Comparison of ENCODE assay signal across 12 cellular contexts in the genomic region with DNA sequence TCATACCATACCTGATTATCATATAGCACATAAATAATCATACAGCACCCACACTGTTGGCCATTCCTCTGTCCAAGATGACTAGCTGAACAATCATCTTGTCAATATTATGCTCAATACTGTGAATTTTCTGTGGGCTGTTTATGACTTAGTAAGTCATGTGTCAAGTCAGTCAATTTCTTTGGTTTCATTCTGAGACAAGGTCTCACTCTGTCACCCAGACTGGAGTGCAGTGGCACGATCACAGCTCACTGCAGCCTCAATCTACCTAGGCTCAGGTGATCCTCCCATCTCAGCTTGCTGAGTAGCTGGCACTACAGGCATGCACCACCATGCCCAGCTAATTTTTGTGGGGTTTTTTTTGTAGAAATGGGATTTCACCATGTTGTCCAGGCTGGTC.
DNase-seq lines count a peak whose midpoint lies in the region; ATAC-seq lines count a peak whose summit lies in the region.
"Had no signal": no experiment of that assay in that cellular context is flagged by ENCODE, and none has a peak within 500 bp of the region (broad histone marks: within the 10 kb centered on the region; RNA-seq: fewer than 3 reads in every experiment).

No MANE protein-coding gene starts in this region.

- peak overlapping the region; percentile 9 for H3K27ac Mint-ChIP-seq in activated naive CD4-positive, alpha-beta T cell treated with anti-CD3 and anti-CD28 coated beads, Interleukin-2, amount 10 ng/mL, durations not matched to agents 7 days and 5 days
- H3K27ac Mint-ChIP-seq: CD4-positive, alpha-beta T cell; memory B cell had no signal

- H3K27me3 Mint-ChIP-seq in activated naive CD4-positive, alpha-beta T cell treated with anti-CD3 and anti-CD28 coated beads, Interleukin-2, amount 10 ng/mL, durations not matched to agents 7 days and 5 days, result no peaks in the 10 kb centered on the region
- H3K27me3 Mint-ChIP-seq: CD4-positive, alpha-beta T cell; memory B cell had no signal

- H3K9me3 Mint-ChIP-seq in activated naive CD4-positive, alpha-beta T cell treated with anti-CD3 and anti-CD28 coated beads, Interleukin-2, amount 10 ng/mL, durations not matched to agents 7 days and 5 days, result no peaks in the 10 kb centered on the region
- H3K9me3 Mint-ChIP-seq: CD4-positive, alpha-beta T cell; memory B cell had no signal

- peaks cover 67% of the 10 kb centered on the region for H3K36me3 Mint-ChIP-seq in activated naive CD4-positive, alpha-beta T cell treated with anti-CD3 and anti-CD28 coated beads, Interleukin-2, amount 10 ng/mL, durations not matched to agents 7 days and 5 days

- H3K4me1 Mint-ChIP-seq in activated naive CD4-positive, alpha-beta T cell treated with anti-CD3 and anti-CD28 coated beads, Interleukin-2, amount 10 ng/mL, durations not matched to agents 7 days and 5 days, result peaks cover 52% of the 10 kb centered on the region

- CTCF ChIA-PET in activated naive CD4-positive, alpha-beta T cell treated with anti-CD3 and anti-CD28 coated beads, Interleukin-2, amount 10 ng/mL, durations not matched to agents 7 days and 5 days (lab: Charles Lee), result no interaction called here

- DNase-seq in activated naive CD4-positive, alpha-beta T cell treated with anti-CD3 and anti-CD28 coated beads, Interleukin-2, amount 10 ng/mL, durations not matched to agents 7 days and 5 days, result no peak
- DNase-seq in stimulated activated CD4-positive, alpha-beta T cell treated with anti-CD3 and anti-CD28 coated beads, Interleukin-4, amount 100 ng/mL, for 1 hour, result no peak
- DNase-seq in amniotic stem cell (lab: John Stamatoyannopoulos, UW), result no peak
- DNase-seq: adrenal gland; CD4-positive, alpha-beta T cell; MM.1S; thyroid gland had no signal

- ATAC-seq in GM18858 (IDR thresholded peaks at IDR 0.05; ENCODE audit: unreplicated experiment), result peak; percentile 76
- ATAC-seq in GM21381 (IDR thresholded peaks at IDR 0.05; ENCODE audit: unreplicated experiment), result peak; percentile 59
- ATAC-seq in HG03060 (IDR thresholded peaks at IDR 0.05; ENCODE audit: low read depth, unreplicated experiment), result peak; percentile 46
- no peak for ATAC-seq in GM18498 (IDR thresholded peaks at IDR 0.05; ENCODE audit: unreplicated experiment)

- H3K4me3 Mint-ChIP-seq in activated naive CD4-positive, alpha-beta T cell treated with anti-CD3 and anti-CD28 coated beads, Interleukin-2, amount 10 ng/mL, durations not matched to agents 7 days and 5 days, result no peak overlapping the region
- H3K4me3 Mint-ChIP-seq: CD4-positive, alpha-beta T cell; memory B cell had no signal
